ENCODE assay signal across 1 cellular context in genomic region chr15:62165029-62165792, GRCh38.
TF ChIP-seq lines count a peak whose summit lies in the region.

A gene with protein sequence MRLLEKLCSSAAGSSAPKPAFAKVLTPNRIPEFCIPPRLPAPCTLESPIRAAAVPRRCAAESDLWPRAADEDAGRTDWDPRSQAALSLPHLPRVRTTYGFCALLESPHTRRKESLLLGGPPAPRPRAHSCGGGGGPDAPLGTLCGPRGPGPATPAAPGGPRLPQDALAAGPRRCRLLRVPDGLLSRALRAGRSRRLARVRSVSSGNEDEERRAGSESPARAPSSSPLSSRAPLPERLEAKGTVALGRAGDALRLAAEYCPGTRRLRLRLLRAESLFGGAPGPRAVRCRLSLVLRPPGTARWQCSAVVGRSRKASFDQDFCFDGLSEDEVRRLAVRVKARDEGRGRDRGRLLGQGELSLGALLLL (minus strand): TSS chr15:62165285. CDS start chr15:62164984, 301 bp downstream.

TF ChIP-seq in IMR-90, 13 proteins besides CTCF, POLR2A, EP300 and RAD21 (continued from another document):
- TF ChIP-seq, protein P1, sequence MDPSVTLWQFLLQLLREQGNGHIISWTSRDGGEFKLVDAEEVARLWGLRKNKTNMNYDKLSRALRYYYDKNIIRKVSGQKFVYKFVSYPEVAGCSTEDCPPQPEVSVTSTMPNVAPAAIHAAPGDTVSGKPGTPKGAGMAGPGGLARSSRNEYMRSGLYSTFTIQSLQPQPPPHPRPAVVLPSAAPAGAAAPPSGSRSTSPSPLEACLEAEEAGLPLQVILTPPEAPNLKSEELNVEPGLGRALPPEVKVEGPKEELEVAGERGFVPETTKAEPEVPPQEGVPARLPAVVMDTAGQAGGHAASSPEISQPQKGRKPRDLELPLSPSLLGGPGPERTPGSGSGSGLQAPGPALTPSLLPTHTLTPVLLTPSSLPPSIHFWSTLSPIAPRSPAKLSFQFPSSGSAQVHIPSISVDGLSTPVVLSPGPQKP (IDR thresholded peaks at IDR 0.05; ENCODE audit: borderline replicate concordance, low read depth, low read length) = no peak
- no peak for TF ChIP-seq FOS (IDR thresholded peaks at IDR 0.05; ENCODE audit: low read depth, low read length)
- no peak for TF ChIP-seq CHD1 (IDR thresholded peaks at IDR 0.05; ENCODE audit: low read depth, low read length)
